In the genomic region with DNA sequence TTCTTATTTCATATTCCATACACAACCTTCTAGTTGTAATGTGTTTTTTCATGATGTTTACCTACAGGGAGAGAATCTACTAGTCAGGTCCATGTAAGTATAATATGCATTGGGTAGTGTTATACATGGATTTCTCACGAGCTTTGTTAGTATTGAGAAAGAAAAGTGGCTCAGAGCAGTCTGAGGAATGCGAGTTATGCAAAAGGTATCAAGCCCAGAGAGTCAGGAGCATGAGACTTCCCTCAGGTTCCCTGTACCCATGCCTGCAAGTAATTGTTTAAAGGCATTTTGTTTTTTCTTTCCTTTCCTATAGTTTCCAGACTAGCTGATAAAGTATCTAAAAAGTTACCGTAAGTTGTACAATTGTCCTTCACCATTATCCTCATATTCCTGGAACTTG, we compare ENCODE assay signal across 21 cellular contexts.
"Had no signal": no experiment of that assay in that cellular context is flagged by ENCODE, and none has a peak within 500 bp of the region (broad histone marks: within the 10 kb centered on the region; RNA-seq: fewer than 3 reads in every experiment).

No MANE protein-coding gene starts in this region.

- ATAC-seq: activated CD8-positive, alpha-beta T cell treated with anti-CD3 and anti-CD28 coated beads, Interleukin-2, amount 10 ng/mL, durations not matched to agents 7 days and 5 days; activated naive CD4-positive, alpha-beta T cell treated with anti-CD3 and anti-CD28 coated beads, Interleukin-2, amount 50 U/mL, for 72 hours; heart left ventricle; left ventricle myocardium superior; natural killer cell treated with Interleukin-12 subunit alpha and Interleukin-12 subunit beta and Interleukin-15 and Interleukin-18, amount 100 ng/mL, for 72 hours; stimulated activated naive CD8-positive, alpha-beta T cell treated with anti-CD3 and anti-CD28 coated beads, Interleukin-15, Interleukin-2, amounts not matched to agents 100 U/mL and 50 U/mL, for 24 hours had no signal

- FAIRE-seq: kidney, urothelium cell line had no signal

- DNase-seq: activated CD4-positive, alpha-beta T cell treated with anti-CD3 and anti-CD28 coated beads, Interleukin-2, amount 50 U/mL, for 1 hour; activated CD4-positive, CD25-positive, alpha-beta regulatory T cell treated with anti-CD3 and anti-CD28 coated beads, Interleukin-2, amount 50 U/mL, for 72 hours; activated CD8-positive, alpha-beta T cell treated with anti-CD3 and anti-CD28 coated beads, Interleukin-2, amount 10 ng/mL, durations not matched to agents 7 days and 5 days; activated gamma-delta T cell treated with Interleukin-2 at 50 U/mL for 16 hours; endodermal cell; heart left ventricle; kidney; left ventricle myocardium superior; mammary epithelial cell; stimulated activated CD4-positive, alpha-beta T cell treated with anti-CD3 and anti-CD28 coated beads, Interleukin-4, amount 100 ng/mL, for 24 hours; stimulated activated naive CD8-positive, alpha-beta T cell treated with anti-CD3 and anti-CD28 coated beads, Interleukin-15, Interleukin-2, amounts not matched to agents 100 U/mL and 50 U/mL, for 24 hours had no signal

- H3K27me3 ChIP-seq: ascending aorta, breast epithelium, heart left ventricle, right atrium auricular region, thyroid gland had no signal

- H3K36me3 ChIP-seq: ascending aorta, breast epithelium, heart left ventricle, right atrium auricular region, thyroid gland had no signal

- H3K4me1 ChIP-seq: ascending aorta, breast epithelium, right atrium auricular region had no signal

- H3K9me3 ChIP-seq: ascending aorta, heart left ventricle, right atrium auricular region, thyroid gland had no signal

- H3K27ac ChIP-seq: ascending aorta, breast epithelium, coronary artery, epithelial cell of prostate, heart left ventricle, right atrium auricular region, thyroid gland, VCaP had no signal

- H3K4me3 ChIP-seq: ascending aorta, breast epithelium, coronary artery, heart left ventricle, right atrium auricular region, thyroid gland had no signal
